Comparison of ENCODE assay signal across 16 cellular contexts in genomic region chr2:127100261-127101047, GRCh38. TPM values are rescaled to one million over a fixed set of nuclear protein-coding genes. Genes with fewer than 3 reads are reported as not detected.
DNase-seq lines count a peak whose midpoint lies in the region; ATAC-seq, FAIRE-seq and TF ChIP-seq lines count a peak whose summit lies in the region.
"Had no signal": no experiment of that assay in that cellular context is flagged by ENCODE, and none has a peak within 500 bp of the region (broad histone marks: within the 10 kb centered on the region; RNA-seq: fewer than 3 reads in every experiment).

No MANE protein-coding gene starts in this region.

- no peak overlapping the region for H3K4me3 ChIP-seq in bronchial epithelial cell (ENCODE audit: low read depth, low read length)
- H3K4me3 ChIP-seq in mesodermal cell (ENCODE audit: extremely low read depth, insufficient read depth, low read length, poor library complexity, severe bottlenecking), result no peak overlapping the region
- H3K4me3 ChIP-seq: SJSA1, vagina had no signal

- no peaks in the 10 kb centered on the region for H3K9me3 ChIP-seq in mesodermal cell (ENCODE audit: control insufficient read depth, low read length)
- H3K9me3 ChIP-seq: SJSA1, vagina had no signal

- peaks cover 4 to 11% of the 10 kb centered on the region in 2 donors for H3K4me1 Mint-ChIP-seq in stimulated activated naive B cell treated with anti-CD40 and anti-IgM and Interleukin-4, amounts not matched to agents 10 μg/mL and 1 μg/mL and 100 μg/mL, for 72 hours

- H3K27ac ChIP-seq in mesodermal cell (ENCODE audit: low read depth, low read length, severe bottlenecking), result peak overlapping the region; percentile 23
- H3K27ac ChIP-seq: SJSA1, vagina had no signal

- intact Hi-C loops in left cardiac atrium (cut with DNase I), result loop anchor here in 1 of 2 donors (10.0 kb wide), 1 partner anchor 54 kb away; no protein-coding TSS in a partner anchor
- intact Hi-C loops in cardiac septum (cut with DNase I), result no loop called here

- no peak overlapping the region for H3K4me3 Mint-ChIP-seq in stimulated activated naive B cell treated with anti-CD40 and anti-IgM and Interleukin-4, amounts not matched to agents 10 μg/mL and 1 μg/mL and 100 μg/mL, for 72 hours
- H3K4me3 Mint-ChIP-seq: B cell; naive thymus-derived CD4-positive, alpha-beta T cell had no signal

- 83 to 84% methylated on average over 9 to 14 of the region's 15 CpGs for WGBS in mesodermal cell (ENCODE audit: insufficient coverage in 2 of 2), 2 experiments

- H3K36me3 Mint-ChIP-seq in stimulated activated naive B cell treated with anti-CD40 and anti-IgM and Interleukin-4, amounts not matched to agents 10 μg/mL and 1 μg/mL and 100 μg/mL, for 72 hours, result no peaks in the 10 kb centered on the region
- H3K36me3 Mint-ChIP-seq: naive thymus-derived CD4-positive, alpha-beta T cell had no signal

- H3K27ac Mint-ChIP-seq in stimulated activated naive B cell treated with anti-CD40 and anti-IgM and Interleukin-4, amounts not matched to agents 10 μg/mL and 1 μg/mL and 100 μg/mL, for 72 hours, result no peak overlapping the region
- H3K27ac Mint-ChIP-seq: B cell; naive thymus-derived CD4-positive, alpha-beta T cell had no signal

- H3K4me1 ChIP-seq in mesodermal cell (ENCODE audit: control insufficient read depth, insufficient read depth, low read length, poor library complexity, severe bottlenecking), result peaks cover 64% of the 10 kb centered on the region

- H3K27me3 Mint-ChIP-seq in stimulated activated naive B cell treated with anti-CD40 and anti-IgM and Interleukin-4, amounts not matched to agents 10 μg/mL and 1 μg/mL and 100 μg/mL, for 72 hours, result peaks cover 4 to 9% of the 10 kb centered on the region in 2 donors
- H3K27me3 Mint-ChIP-seq: B cell had no signal

- no peak for FAIRE-seq in bronchial epithelial cell (lab: Jason Lieb, UNC)
- FAIRE-seq: GM12891 had no signal

- H3K27me3 ChIP-seq in bronchial epithelial cell (ENCODE audit: control insufficient read depth, insufficient read depth, low read length), result peaks cover 1% of the 10 kb centered on the region
- H3K27me3 ChIP-seq: SJSA1, vagina had no signal

- ATAC-seq in left cardiac atrium, result peak in 1 of 2 donors; percentile 7
- ATAC-seq in stimulated activated naive B cell treated with anti-CD40 and anti-IgM and Interleukin-4, amounts not matched to agents 10 μg/mL and 1 μg/mL and 100 μg/mL, for 72 hours (replicated peaks), result no peak
- ATAC-seq: naive thymus-derived CD4-positive, alpha-beta T cell had no signal

- no peaks in the 10 kb centered on the region for H3K36me3 ChIP-seq in bronchial epithelial cell (ENCODE audit: control insufficient read depth, insufficient read depth, low read length)
- H3K36me3 ChIP-seq in mesodermal cell (ENCODE audit: control insufficient read depth, insufficient read depth, low read length), result peaks cover 14% of the 10 kb centered on the region
- H3K36me3 ChIP-seq: vagina had no signal

- DNase-seq in left cardiac atrium (peak; percentile 7), cardiac septum (ENCODE audit: low spot score) (no peak), bronchial epithelial cell (ENCODE audit: low read depth) (peak; percentile 17), mesenteric fat pad (ENCODE audit: low spot score) (no peak), middle frontal gyrus (ENCODE audit: extremely low spot score, low spot score) (no peak)
- no peak for DNase-seq in activated CD4-positive, CD25-positive, alpha-beta regulatory T cell treated with anti-CD3 and anti-CD28 coated beads, Interleukin-2, amount 50 U/mL, for 72 hours
- DNase-seq in stimulated activated naive B cell treated with anti-CD40 and anti-IgM and Interleukin-4, amounts not matched to agents 10 μg/mL and 1 μg/mL and 100 μg/mL, for 72 hours, result no peak
- DNase-seq: activated CD4-positive, alpha-beta T cell treated with anti-CD3 and anti-CD28 coated beads, Interleukin-2, amount 50 U/mL, for 48 hours; anterior cingulate cortex; foreskin melanocyte; naive thymus-derived CD4-positive, alpha-beta T cell had no signal

- no peaks in the 10 kb centered on the region for H3K9me3 Mint-ChIP-seq in stimulated activated naive B cell treated with anti-CD40 and anti-IgM and Interleukin-4, amounts not matched to agents 10 μg/mL and 1 μg/mL and 100 μg/mL, for 72 hours

- TF ChIP-seq CTCF in bronchial epithelial cell (IDR thresholded peaks at IDR 0.05; ENCODE audit: insufficient read depth, low read length, severe bottlenecking), result no peak

RNA-seq across cellular contexts. Expression of gene BIN1, which starts 6.5 kb away (rescaled TPM):
- 10 to 100 TPM; 16.2 to 23.6 TPM for total RNA-seq in left cardiac atrium
- total RNA-seq in cardiac septum, result 14.0 TPM
- 11.8 and 13.8 TPM in 2 replicates for total RNA-seq in bronchial epithelial cell
- 84.2 TPM for polyA plus RNA-seq in mesodermal cell (2013, experiment 1 of 2)
- 78.8 TPM for polyA plus RNA-seq in mesodermal cell (2013, experiment 2 of 2)
- 87.0 TPM for total RNA-seq in mesenteric fat pad

Comparison
In these comparisons a context has a peak if more than half of its experiments do, and no peak if none do; other contexts are left out.
1. DNase-seq: peak in left cardiac atrium (single experiment) and bronchial epithelial cell (single experiment); none in cardiac septum (single experiment), mesenteric fat pad (single experiment), activated CD4-positive, CD25-positive, alpha-beta regulatory T cell treated with anti-CD3 and anti-CD28 coated beads, Interleukin-2, amount 50 U/mL, for 72 hours (single experiment), middle frontal gyrus (single experiment) and stimulated activated naive B cell treated with anti-CD40 and anti-IgM and Interleukin-4, amounts not matched to agents 10 μg/mL and 1 μg/mL and 100 μg/mL, for 72 hours (single experiment).